In the genomic region with DNA sequence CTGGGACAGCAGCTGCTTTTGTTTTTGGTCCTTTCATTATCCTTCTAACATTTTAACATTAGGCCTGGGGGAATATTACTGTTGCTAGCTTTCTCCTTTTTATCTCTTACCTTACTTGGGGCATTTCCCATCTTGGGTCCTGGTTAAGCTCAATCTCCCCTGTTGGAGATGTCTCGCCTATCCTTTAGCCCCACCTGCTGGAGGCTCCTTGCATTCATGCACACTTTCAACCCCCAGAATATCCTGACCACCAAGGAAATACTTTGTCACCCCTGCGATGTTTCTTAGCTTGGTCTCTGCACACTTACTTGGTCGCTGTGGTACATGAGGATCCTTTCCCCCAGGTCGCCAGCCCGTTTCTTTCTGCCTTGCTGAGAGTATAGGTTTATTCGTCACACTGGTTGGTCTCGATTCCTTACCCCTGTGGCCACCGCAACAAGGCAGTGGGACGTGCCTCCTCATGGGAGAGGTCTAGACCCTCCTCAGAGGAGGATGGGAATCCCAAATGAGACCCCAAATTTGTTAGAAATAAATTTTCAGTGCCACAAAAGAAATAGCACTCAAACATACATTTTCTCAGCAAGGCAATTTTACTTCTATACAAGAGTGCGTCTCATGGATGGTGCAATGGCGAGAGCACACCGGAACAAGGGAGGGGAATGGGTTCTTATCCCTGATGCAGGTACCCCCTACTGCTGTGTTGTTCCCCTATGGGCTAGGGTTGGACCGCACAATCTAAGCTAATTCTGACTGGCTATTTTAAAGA, we compare ENCODE assay signal across 9 cellular contexts. TPM values are rescaled to one million over a fixed set of nuclear protein-coding genes. Genes with fewer than 3 reads are reported as not detected.
DNase-seq lines count a peak whose midpoint lies in the region; ATAC-seq, FAIRE-seq and TF ChIP-seq lines count a peak whose summit lies in the region.
"Had no signal": no experiment of that assay in that cellular context is flagged by ENCODE, and none has a peak within 500 bp of the region (broad histone marks: within the 10 kb centered on the region; RNA-seq: fewer than 3 reads in every experiment).

No MANE protein-coding gene starts in this region.

- 83% methylated on average over 13 of the region's 13 CpGs for WGBS in HepG2 (ENCODE audit: low lambda C conversion rate)

- intact Hi-C loops in HepG2 (cut with micrococcal nuclease; ENCODE audit: unreplicated experiment): loop anchor here (1.0 kb wide), 1 partner anchor 186 kb away; no protein-coding TSS in a partner anchor

- H2AFZ ChIP-seq in HepG2 (ENCODE audit: low read length): no peak overlapping the region

- no peaks in the 10 kb centered on the region for H3K9me3 Mint-ChIP-seq in activated naive CD8-positive, alpha-beta T cell treated with anti-CD3 and anti-CD28 coated beads, Interleukin-2, amount 50 U/mL, for 24 hours

- TF ChIP-seq EP300 in HepG2 (IDR thresholded peaks at IDR 0.05; ENCODE audit: low read depth in 2 of 2, low read length in 2 of 2): no peak
- no peak for TF ChIP-seq EP300 in HepG2 (CRISPR knock-in tag; IDR thresholded peaks at IDR 0.05; ENCODE audit: borderline replicate concordance)

- POLR2A ChIA-PET in HepG2 (lab: Yijun Ruan, JAX): interaction anchor here (1.1 kb wide), 2 partner anchors 19 to 248 kb away, joined by 3 to 4 read pairs; partner anchors contain the start of gene APOL2

- H4K20me1 ChIP-seq in HepG2 (ENCODE audit: insufficient read depth, low read length): no peaks in the 10 kb centered on the region
- H4K20me1 ChIP-seq: BLaER1 had no signal

- H3K4me1 Mint-ChIP-seq in activated naive CD8-positive, alpha-beta T cell treated with anti-CD3 and anti-CD28 coated beads, Interleukin-2, amount 50 U/mL, for 24 hours: peaks cover 4% of the 10 kb centered on the region

- H3K79me2 ChIP-seq in HepG2 (ENCODE audit: insufficient read depth, low read length): no peaks in the 10 kb centered on the region

- H3K4me3 Mint-ChIP-seq in activated naive CD8-positive, alpha-beta T cell treated with anti-CD3 and anti-CD28 coated beads, Interleukin-2, amount 50 U/mL, for 24 hours: no peak overlapping the region

- no peaks in the 10 kb centered on the region for H3K27me3 Mint-ChIP-seq in activated naive CD8-positive, alpha-beta T cell treated with anti-CD3 and anti-CD28 coated beads, Interleukin-2, amount 50 U/mL, for 24 hours

- TF ChIP-seq POLR2A in HepG2 (IDR thresholded peaks at IDR 0.05; ENCODE audit: insufficient read depth in 1 of 2, low read depth in 2 of 2, low read length in 2 of 2): no peak

- H3K27me3 ChIP-seq in SJSA1 (replicated peaks): no peaks in the 10 kb centered on the region
- no peaks in the 10 kb centered on the region for H3K27me3 ChIP-seq in HepG2 (ENCODE audit: control insufficient read depth in 1 of 2, insufficient read depth in 2 of 2, low read length in 2 of 2)
- H3K27me3 ChIP-seq: BLaER1 had no signal

- H3K27ac Mint-ChIP-seq in activated naive CD8-positive, alpha-beta T cell treated with anti-CD3 and anti-CD28 coated beads, Interleukin-2, amount 50 U/mL, for 24 hours: no peak overlapping the region

- TF ChIP-seq RAD21 in HepG2 (CRISPR knock-in tag; IDR thresholded peaks at IDR 0.05): peak; percentile 47; the same call in 1 of the 2 replicates

- no peak for ATAC-seq in activated naive CD8-positive, alpha-beta T cell treated with anti-CD3 and anti-CD28 coated beads, Interleukin-2, amount 50 U/mL, for 24 hours
- ATAC-seq in HepG2: peak; percentile 39; the same call in 2 of the 3 replicates
- peak; percentile 26 for ATAC-seq in stimulated activated naive CD8-positive, alpha-beta T cell treated with anti-CD3 and anti-CD28 coated beads, Interleukin-15, Interleukin-2, amounts not matched to agents 100 U/mL and 50 U/mL, for 24 hours

- BruUV-seq in HepG2 (replicated peaks; lab: Mats Ljungman, UMichigan): TSS peak; percentile 29

- H3K27ac ChIP-seq in SJSA1: no peak overlapping the region
- no peak overlapping the region for H3K27ac ChIP-seq in HepG2 (ENCODE audit: extremely low read length, insufficient read depth, low read length)
- H3K27ac ChIP-seq: BLaER1 had no signal

- peak; percentile 70 for FAIRE-seq in HepG2 (lab: Jason Lieb, UNC)

- H3K4me2 ChIP-seq in HepG2 (ENCODE audit: low read depth, low read length): no peak overlapping the region
- H3K4me2 ChIP-seq: BLaER1 had no signal

- TF ChIP-seq CTCF in HepG2 (CRISPR knock-in tag; IDR thresholded peaks at IDR 0.05): peak; percentile 73

- H3K9ac ChIP-seq in HepG2 (ENCODE audit: insufficient read depth, low read depth, low read length): no peak overlapping the region
- H3K9ac ChIP-seq: BLaER1 had no signal

- H3K9me3 ChIP-seq in SJSA1 (replicated peaks) (no peaks in the 10 kb centered on the region; the same call in 1 of the 2 replicates), HepG2 (ENCODE audit: low read length) (no peaks in the 10 kb centered on the region)

- H3K4me3 ChIP-seq in SJSA1: no peak overlapping the region
- H3K4me3 ChIP-seq in HepG2 (replicated peaks in 1 of 3; ENCODE audit: insufficient read depth in 1 of 3, low read depth in 2 of 3, low read length in 3 of 3): no peak overlapping the region
- H3K4me3 ChIP-seq: BLaER1 had no signal

- peaks cover 6% of the 10 kb centered on the region for H3K36me3 ChIP-seq in SJSA1
- peaks cover 14 to 37% of the 10 kb centered on the region in 2 experiments; a peak in 4 of 5 replicates for H3K36me3 ChIP-seq in HepG2 (replicated peaks in 1 of 2; ENCODE audit: control insufficient read depth in 1 of 2, insufficient read depth in 2 of 2, low read length in 2 of 2)

- DNase-seq in NCI-H1105 treated with DMSO at 0.1 percent for 48 hours (lab: John Stamatoyannopoulos, UW) (peak; percentile 3), NCI-H1105 (lab: John Stamatoyannopoulos, UW) (no peak), SJSA1 (ENCODE audit: low read depth in 1 of 2, low spot score in 2 of 2) (peak; percentile 60 to 80), HepG2 (ENCODE audit: low spot score) (peak; percentile 53), mesenteric fat pad (ENCODE audit: low spot score) (no peak), NCI-H2196 treated with DMSO at 0.1 percent for 48 hours (lab: John Stamatoyannopoulos, UW; ENCODE audit: unreplicated experiment) (no peak)
- DNase-seq in activated naive CD8-positive, alpha-beta T cell treated with anti-CD3 and anti-CD28 coated beads, Interleukin-2, amount 50 U/mL, for 24 hours: peak; percentile 68
- DNase-seq in stimulated activated naive CD8-positive, alpha-beta T cell treated with anti-CD3 and anti-CD28 coated beads, Interleukin-15, Interleukin-2, amounts not matched to agents 100 U/mL and 50 U/mL, for 24 hours: peak; percentile 75

- peaks cover 19% of the 10 kb centered on the region for H3K36me3 Mint-ChIP-seq in activated naive CD8-positive, alpha-beta T cell treated with anti-CD3 and anti-CD28 coated beads, Interleukin-2, amount 50 U/mL, for 24 hours (ENCODE audit: low read depth)

- in situ Hi-C loops in HepG2 (cut with HindIII; ENCODE audit: extremely low pct_ligation_motif_present, low pct_unique_long_range_greater_than_20kb): no loop called here

- H3K4me1 ChIP-seq in SJSA1 (replicated peaks) (peaks cover 5% of the 10 kb centered on the region), HepG2 (ENCODE audit: insufficient read depth, low read length) (peaks cover 7% of the 10 kb centered on the region)

- CTCF ChIA-PET in HepG2 (lab: Yijun Ruan, JAX; ENCODE audit: low intra/inter-chr PET ratio, low total read pairs): interaction anchor here (2.1 kb wide), 1 partner anchor 185 kb away, joined by 17 read pairs; no protein-coding TSS in a partner anchor

RNA-seq across cellular contexts. Expression of gene TXN2, which starts 5.4 kb away (rescaled TPM):
- total RNA-seq in SJSA1 (2014; rRNA removed; shearing (Covaris generic)): 18.8 and 27.4 TPM in 2 replicates
- total RNA-seq in HepG2 (2016; rRNA removed; fragmentation: Illumina TruSeq; extraction: Trizol) (41.4 and 61.4 TPM in 2 replicates), mesenteric fat pad (52.0 TPM)
- total RNA-seq in HepG2 (2016; cell fraction: cytosol; rRNA removed; fragmentation: Illumina TruSeq; extraction: Trizol; ENCODE audit: low read depth): 25.1 and 26.3 TPM in 2 replicates
- 43.5 and 58.4 TPM in 2 replicates for total RNA-seq in HepG2 (2016; cell fraction: insoluble cytoplasmic fraction; rRNA removed; fragmentation: Illumina TruSeq; extraction: Trizol)
- 41.6 and 41.7 TPM in 2 replicates for total RNA-seq in HepG2 (2016; cell fraction: membrane; rRNA removed; fragmentation: Illumina TruSeq; extraction: Trizol)
- total RNA-seq in HepG2 (2016; cell fraction: nucleus; rRNA removed; fragmentation: Illumina TruSeq; extraction: Trizol): 22.3 and 24.9 TPM in 2 replicates
- 109 and 110 TPM in 2 replicates for polyA plus RNA-seq in HepG2 (2011; rRNA removed)
- 154 and 163 TPM in 2 replicates for polyA plus RNA-seq in HepG2 (2011; cell fraction: cytosol; rRNA removed)
- polyA plus RNA-seq in HepG2 (2011; cell fraction: nucleus; rRNA removed): 73.0 and 74.6 TPM in 2 replicates
- 58.3 and 59.9 TPM in 2 replicates for polyA plus RNA-seq in HepG2 (2012)
- 60.8 and 72.4 TPM in 2 replicates for polyA plus RNA-seq in HepG2 (2016; cell fraction: cytosol; fragmentation: Illumina TruSeq; extraction: Trizol; ENCODE audit: low read depth)
- polyA plus RNA-seq in HepG2 (2016; cell fraction: insoluble cytoplasmic fraction; fragmentation: Illumina TruSeq; extraction: Trizol; ENCODE audit: low read depth): 152 and 166 TPM in 2 replicates
- 76.6 and 79.8 TPM in 2 replicates for polyA plus RNA-seq in HepG2 (2016; cell fraction: membrane; fragmentation: Illumina TruSeq; extraction: Trizol; ENCODE audit: low read depth)
- 71.7 and 73.1 TPM in 2 replicates for polyA plus RNA-seq in HepG2 (2016; cell fraction: nucleus; fragmentation: Illumina TruSeq; extraction: Trizol; ENCODE audit: insufficient read depth, low read depth)
- polyA minus RNA-seq in HepG2 (2011; rRNA and poly(A)+ RNA removed; ENCODE audit: low replicate concordance): 73.8 and 91.5 TPM in 2 replicates
- 34.7 and 35.7 TPM in 2 replicates for polyA minus RNA-seq in HepG2 (2011; cell fraction: cytosol; rRNA and poly(A)+ RNA removed)
- 19.7 and 25.7 TPM in 2 replicates for polyA minus RNA-seq in HepG2 (2011; cell fraction: nucleus; rRNA and poly(A)+ RNA removed)

RNA-seq across cellular contexts. Expression of gene FOXRED2, which starts 20.0 kb away (rescaled TPM):
- 0.88 and 6.3 TPM in 2 replicates for total RNA-seq in SJSA1 (2014; rRNA removed; shearing (Covaris generic))
- total RNA-seq in HepG2 (2016; rRNA removed; fragmentation: Illumina TruSeq; extraction: Trizol): 20.8 and 28.1 TPM in 2 replicates
- 7.3 and 8.2 TPM in 2 replicates for total RNA-seq in HepG2 (2016; cell fraction: cytosol; rRNA removed; fragmentation: Illumina TruSeq; extraction: Trizol; ENCODE audit: low read depth)
- total RNA-seq in HepG2 (2016; cell fraction: insoluble cytoplasmic fraction; rRNA removed; fragmentation: Illumina TruSeq; extraction: Trizol): 20.3 and 27.3 TPM in 2 replicates
- 21.0 and 23.1 TPM in 2 replicates for total RNA-seq in HepG2 (2016; cell fraction: membrane; rRNA removed; fragmentation: Illumina TruSeq; extraction: Trizol)
- 36.0 and 41.8 TPM in 2 replicates for total RNA-seq in HepG2 (2016; cell fraction: nucleus; rRNA removed; fragmentation: Illumina TruSeq; extraction: Trizol)
- 8.6 and 9.3 TPM in 2 replicates for polyA plus RNA-seq in HepG2 (2011; rRNA removed)
- 6.1 and 7.7 TPM in 2 replicates for polyA plus RNA-seq in HepG2 (2011; cell fraction: cytosol; rRNA removed)
- 13.7 and 15.2 TPM in 2 replicates for polyA plus RNA-seq in HepG2 (2011; cell fraction: nucleus; rRNA removed)
- polyA plus RNA-seq in HepG2 (2012): 14.0 and 17.1 TPM in 2 replicates
- polyA plus RNA-seq in HepG2 (2016; cell fraction: cytosol; fragmentation: Illumina TruSeq; extraction: Trizol; ENCODE audit: low read depth): 4.4 and 4.5 TPM in 2 replicates
- polyA plus RNA-seq in HepG2 (2016; cell fraction: insoluble cytoplasmic fraction; fragmentation: Illumina TruSeq; extraction: Trizol; ENCODE audit: low read depth): 24.5 and 29.9 TPM in 2 replicates
- 14.7 and 14.9 TPM in 2 replicates for polyA plus RNA-seq in HepG2 (2016; cell fraction: membrane; fragmentation: Illumina TruSeq; extraction: Trizol; ENCODE audit: low read depth)
- polyA plus RNA-seq in HepG2 (2016; cell fraction: nucleus; fragmentation: Illumina TruSeq; extraction: Trizol; ENCODE audit: insufficient read depth, low read depth): 46.8 and 52.4 TPM in 2 replicates
- polyA minus RNA-seq in HepG2 (2011; rRNA and poly(A)+ RNA removed; ENCODE audit: low replicate concordance): 15.6 and 23.7 TPM in 2 replicates
- 11.4 and 13.1 TPM in 2 replicates for polyA minus RNA-seq in HepG2 (2011; cell fraction: cytosol; rRNA and poly(A)+ RNA removed)
- polyA minus RNA-seq in HepG2 (2011; cell fraction: nucleus; rRNA and poly(A)+ RNA removed): 8.6 and 10.9 TPM in 2 replicates
- total RNA-seq in mesenteric fat pad: 11.2 TPM

RNA-seq across cellular contexts. Expression of gene EIF3D, which starts 42.2 kb away (rescaled TPM):
- total RNA-seq in SJSA1 (2014; rRNA removed; shearing (Covaris generic)): 266 and 351 TPM in 2 replicates
- total RNA-seq in HepG2 (2016; rRNA removed; fragmentation: Illumina TruSeq; extraction: Trizol) (118 and 127 TPM in 2 replicates), mesenteric fat pad (149 TPM)
- total RNA-seq in HepG2 (2016; cell fraction: cytosol; rRNA removed; fragmentation: Illumina TruSeq; extraction: Trizol; ENCODE audit: low read depth): 41.6 and 58.8 TPM in 2 replicates
- total RNA-seq in HepG2 (2016; cell fraction: insoluble cytoplasmic fraction; rRNA removed; fragmentation: Illumina TruSeq; extraction: Trizol): 113 and 131 TPM in 2 replicates
- total RNA-seq in HepG2 (2016; cell fraction: membrane; rRNA removed; fragmentation: Illumina TruSeq; extraction: Trizol): 61.2 and 67.3 TPM in 2 replicates
- 80.3 and 81.1 TPM in 2 replicates for total RNA-seq in HepG2 (2016; cell fraction: nucleus; rRNA removed; fragmentation: Illumina TruSeq; extraction: Trizol)
- polyA plus RNA-seq in HepG2 (2011; rRNA removed): 229 and 274 TPM in 2 replicates
- polyA plus RNA-seq in HepG2 (2011; cell fraction: cytosol; rRNA removed): 299 and 371 TPM in 2 replicates
- 186 and 204 TPM in 2 replicates for polyA plus RNA-seq in HepG2 (2011; cell fraction: nucleus; rRNA removed)
- 111 and 140 TPM in 2 replicates for polyA plus RNA-seq in HepG2 (2012)
- polyA plus RNA-seq in HepG2 (2016; cell fraction: cytosol; fragmentation: Illumina TruSeq; extraction: Trizol; ENCODE audit: low read depth): 33.0 and 38.8 TPM in 2 replicates
- polyA plus RNA-seq in HepG2 (2016; cell fraction: insoluble cytoplasmic fraction; fragmentation: Illumina TruSeq; extraction: Trizol; ENCODE audit: low read depth): 129 and 130 TPM in 2 replicates
- polyA plus RNA-seq in HepG2 (2016; cell fraction: membrane; fragmentation: Illumina TruSeq; extraction: Trizol; ENCODE audit: low read depth): 46.4 and 61.7 TPM in 2 replicates
- polyA plus RNA-seq in HepG2 (2016; cell fraction: nucleus; fragmentation: Illumina TruSeq; extraction: Trizol; ENCODE audit: insufficient read depth, low read depth): 111 and 119 TPM in 2 replicates
- polyA minus RNA-seq in HepG2 (2011; rRNA and poly(A)+ RNA removed; ENCODE audit: low replicate concordance): 311 and 338 TPM in 2 replicates
- polyA minus RNA-seq in HepG2 (2011; cell fraction: cytosol; rRNA and poly(A)+ RNA removed): 142 and 149 TPM in 2 replicates
- 124 and 145 TPM in 2 replicates for polyA minus RNA-seq in HepG2 (2011; cell fraction: nucleus; rRNA and poly(A)+ RNA removed)

Comparison
In these comparisons a context has a peak if more than half of its experiments do, and no peak if none do; other contexts are left out.
1. DNase-seq: peak in NCI-H1105 treated with DMSO at 0.1 percent for 48 hours (single experiment), SJSA1 (2 of 2), activated naive CD8-positive, alpha-beta T cell treated with anti-CD3 and anti-CD28 coated beads, Interleukin-2, amount 50 U/mL, for 24 hours (single experiment), HepG2 (single experiment) and stimulated activated naive CD8-positive, alpha-beta T cell treated with anti-CD3 and anti-CD28 coated beads, Interleukin-15, Interleukin-2, amounts not matched to agents 100 U/mL and 50 U/mL, for 24 hours (single experiment); none in NCI-H1105 (single experiment), mesenteric fat pad (single experiment) and NCI-H2196 treated with DMSO at 0.1 percent for 48 hours (single experiment).